ENCODE assay signal across 10 cellular contexts in the genomic region with DNA sequence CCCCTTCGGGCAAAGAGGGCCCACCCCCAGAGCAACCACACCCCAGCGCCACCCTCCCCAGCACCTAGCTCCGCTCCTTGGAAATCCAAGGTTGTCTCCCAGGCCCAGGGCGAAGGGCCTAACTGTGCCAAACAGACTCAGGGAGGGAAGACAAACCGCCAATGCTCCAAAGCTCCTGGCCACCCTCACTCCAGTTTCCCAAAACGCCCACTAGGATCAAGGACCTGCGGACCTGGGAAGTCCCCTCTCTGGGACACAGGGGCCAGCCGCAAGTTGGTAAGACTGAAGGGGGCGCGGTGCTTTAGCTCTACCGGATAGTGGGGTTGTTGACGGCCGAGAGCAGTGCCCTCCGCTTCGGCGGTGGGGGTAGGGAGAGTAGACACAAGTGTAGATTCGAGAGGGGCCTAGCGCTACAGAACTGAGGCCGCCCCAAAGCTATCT. TPM values are rescaled to one million over a fixed set of nuclear protein-coding genes. Genes with fewer than 3 reads are reported as not detected.
DNase-seq lines count a peak whose midpoint lies in the region; ATAC-seq, FAIRE-seq and TF ChIP-seq lines count a peak whose summit lies in the region.
"Had no signal": no experiment of that assay in that cellular context is flagged by ENCODE, and none has a peak within 500 bp of the region (broad histone marks: within the 10 kb centered on the region; RNA-seq: fewer than 3 reads in every experiment).

No MANE protein-coding gene starts in this region.

- no peaks in the 10 kb centered on the region for H3K79me2 ChIP-seq in HepG2 (ENCODE audit: insufficient read depth, low read length)

- in situ Hi-C loops in HepG2 (cut with HindIII; ENCODE audit: extremely low pct_ligation_motif_present, low pct_unique_long_range_greater_than_20kb): no loop called here

- no TSS peak for BruUV-seq in HepG2 (replicated peaks; lab: Mats Ljungman, UMichigan)

- TF ChIP-seq POLR2A in HepG2 (IDR thresholded peaks at IDR 0.05; ENCODE audit: insufficient read depth in 1 of 2, low read depth in 2 of 2, low read length in 2 of 2) (no peak), vagina (IDR thresholded peaks at IDR 0.05) (no peak)

- ATAC-seq in HepG2 (no peak), GM21423 (IDR thresholded peaks at IDR 0.05; ENCODE audit: unreplicated experiment) (no peak)

- CTCF ChIA-PET in HepG2 (lab: Yijun Ruan, JAX; ENCODE audit: low intra/inter-chr PET ratio, low total read pairs): no interaction called here

- no peaks in the 10 kb centered on the region for H3K27me3 ChIP-seq in liver (ENCODE audit: control insufficient read depth in 4 of 4, insufficient read depth in 4 of 4, low read length in 3 of 4)
- H3K27me3 ChIP-seq in HepG2 (ENCODE audit: control insufficient read depth in 1 of 2, insufficient read depth in 2 of 2, low read length in 2 of 2): peaks cover 1 to 11% of the 10 kb centered on the region in 2 experiments; a peak in 1 of 5 replicates
- no peaks in the 10 kb centered on the region for H3K27me3 ChIP-seq in effector memory CD4-positive, alpha-beta T cell (replicated peaks; ENCODE audit: control insufficient read depth, insufficient read depth, low read length, poor library complexity, severe bottlenecking)
- no peaks in the 10 kb centered on the region for H3K27me3 ChIP-seq in vagina

- peak overlapping the region; percentile 59 to 83 (median 65) for H3K4me3 ChIP-seq in liver (ENCODE audit: low read depth in 1 of 3, low read length in 3 of 3)
- no peak overlapping the region for H3K4me3 ChIP-seq in HepG2 (replicated peaks in 1 of 3; ENCODE audit: insufficient read depth in 1 of 3, low read depth in 2 of 3, low read length in 3 of 3)
- peak overlapping the region; percentile 48 for H3K4me3 ChIP-seq in effector memory CD4-positive, alpha-beta T cell (ENCODE audit: insufficient read depth, low read depth, low read length, poor library complexity, severe bottlenecking)
- H3K4me3 ChIP-seq in mesodermal cell (ENCODE audit: extremely low read depth, insufficient read depth, low read length, poor library complexity, severe bottlenecking): peak overlapping the region; percentile 16
- H3K4me3 ChIP-seq in vagina: peak overlapping the region; percentile 26 to 53

- H3K36me3 ChIP-seq in liver (ENCODE audit: control insufficient read depth in 4 of 4, insufficient read depth in 3 of 4, low read depth in 1 of 4, low read length in 3 of 4) (no peaks in the 10 kb centered on the region), HepG2 (replicated peaks in 1 of 2; ENCODE audit: control insufficient read depth in 1 of 2, insufficient read depth in 2 of 2, low read length in 2 of 2) (no peaks in the 10 kb centered on the region), mesodermal cell (ENCODE audit: control insufficient read depth, insufficient read depth, low read length) (no peaks in the 10 kb centered on the region), vagina (no peaks in the 10 kb centered on the region)
- H3K36me3 ChIP-seq in effector memory CD4-positive, alpha-beta T cell (ENCODE audit: control insufficient read depth, insufficient read depth, low read length): no peaks in the 10 kb centered on the region

- DNase-seq in HepG2 (ENCODE audit: low spot score) (no peak), vagina (ENCODE audit: extremely low spot score in 2 of 2) (no peak), D341Med (ENCODE audit: low spot score) (no peak)
- DNase-seq in effector memory CD4-positive, alpha-beta T cell: no peak
- DNase-seq in central memory CD4-positive, alpha-beta T cell: no peak
- DNase-seq: DND-41 had no signal

- POLR2A ChIA-PET in HepG2 (lab: Yijun Ruan, JAX): no interaction called here

- H3K9ac ChIP-seq in liver (ENCODE audit: low read depth in 1 of 2, low read length in 2 of 2) (peak overlapping the region in 1 of 2 donors; percentile 8), HepG2 (ENCODE audit: insufficient read depth, low read depth, low read length) (no peak overlapping the region)

- WGBS in liver: 37% methylated on average over 19 of the region's 19 CpGs
- WGBS in HepG2 (ENCODE audit: low lambda C conversion rate): 67% methylated on average over 18 of the region's 19 CpGs
- 91 to 92% methylated on average over 11 to 14 of the region's 19 CpGs for WGBS in mesodermal cell (ENCODE audit: insufficient coverage in 2 of 2), 2 experiments

- H2AFZ ChIP-seq in HepG2 (ENCODE audit: low read length): no peak overlapping the region

- H3K9me3 ChIP-seq in liver (ENCODE audit: control insufficient read depth in 4 of 4, low read length in 3 of 4): no peaks in the 10 kb centered on the region
- no peaks in the 10 kb centered on the region for H3K9me3 ChIP-seq in HepG2 (ENCODE audit: low read length)
- H3K9me3 ChIP-seq in effector memory CD4-positive, alpha-beta T cell (ENCODE audit: control insufficient read depth, low read length): no peaks in the 10 kb centered on the region
- no peaks in the 10 kb centered on the region for H3K9me3 ChIP-seq in mesodermal cell (ENCODE audit: control insufficient read depth, low read length)
- no peaks in the 10 kb centered on the region for H3K9me3 ChIP-seq in vagina

- TF ChIP-seq CTCF in liver (IDR thresholded peaks at IDR 0.05; ENCODE audit: low read depth, low read length, missing input control) (no peak), HepG2 (CRISPR knock-in tag; IDR thresholded peaks at IDR 0.05) (no peak), vagina (IDR thresholded peaks at IDR 0.05) (no peak)

- no peak overlapping the region for H3K4me2 ChIP-seq in HepG2 (ENCODE audit: low read depth, low read length)

- TF ChIP-seq EP300 in HepG2 (IDR thresholded peaks at IDR 0.05; ENCODE audit: low read depth in 2 of 2, low read length in 2 of 2): no peak
- no peak for TF ChIP-seq EP300 in HepG2 (CRISPR knock-in tag; IDR thresholded peaks at IDR 0.05; ENCODE audit: borderline replicate concordance)

- H4K20me1 ChIP-seq in HepG2 (ENCODE audit: insufficient read depth, low read length): no peaks in the 10 kb centered on the region

- no peak for TF ChIP-seq RAD21 in liver (IDR thresholded peaks at IDR 0.05)
- no peak for TF ChIP-seq RAD21 in HepG2 (CRISPR knock-in tag; IDR thresholded peaks at IDR 0.05)

- H3K4me1 ChIP-seq in liver (ENCODE audit: control insufficient read depth in 4 of 4, insufficient read depth in 4 of 4, low read length in 3 of 4) (peaks cover 1 to 44% (median 25%) of the 10 kb centered on the region in 4 donors), HepG2 (ENCODE audit: insufficient read depth, low read length) (no peaks in the 10 kb centered on the region), mesodermal cell (ENCODE audit: control insufficient read depth, insufficient read depth, low read length, poor library complexity, severe bottlenecking) (peaks cover 6% of the 10 kb centered on the region), vagina (peaks cover 30% of the 10 kb centered on the region)
- peaks cover 11% of the 10 kb centered on the region for H3K4me1 ChIP-seq in effector memory CD4-positive, alpha-beta T cell (ENCODE audit: control insufficient read depth, insufficient read depth, low read length, poor library complexity, severe bottlenecking)

- FAIRE-seq in HepG2 (lab: Jason Lieb, UNC): no peak

- H3K27ac ChIP-seq in liver (ENCODE audit: low read depth in 1 of 2, low read length in 2 of 2): peak overlapping the region; percentile 52 to 78
- no peak overlapping the region for H3K27ac ChIP-seq in HepG2 (ENCODE audit: extremely low read length, insufficient read depth, low read length)
- no peak overlapping the region for H3K27ac ChIP-seq in effector memory CD4-positive, alpha-beta T cell (ENCODE audit: insufficient read depth, low read length, poor library complexity, severe bottlenecking)
- H3K27ac ChIP-seq in mesodermal cell (ENCODE audit: low read depth, low read length, severe bottlenecking): no peak overlapping the region
- peak overlapping the region; percentile 75 for H3K27ac ChIP-seq in vagina

- intact Hi-C loops in HepG2 (cut with micrococcal nuclease; ENCODE audit: unreplicated experiment): no loop called here
- intact Hi-C loops in vagina (cut with DNase I): no loop called here

RNA-seq across cellular contexts. Expression of a gene that starts 0.6 kb away (rescaled TPM):
- 10 to 100 TPM in 1 of 2 donors, under 1 TPM in 1; 0.51 to 29.3 TPM for total RNA-seq in liver
- polyA plus RNA-seq in liver: 10 to 100 TPM; 11.0 to 17.5 TPM
- total RNA-seq in HepG2 (2016; rRNA removed; fragmentation: Illumina TruSeq; extraction: Trizol): 0.02 TPM in 1 of 2 replicates, not detected in the other
- total RNA-seq in HepG2 (2016; cell fraction: cytosol; rRNA removed; fragmentation: Illumina TruSeq; extraction: Trizol; ENCODE audit: low read depth): not detected in 2 replicates
- not detected in 2 replicates for total RNA-seq in HepG2 (2016; cell fraction: insoluble cytoplasmic fraction; rRNA removed; fragmentation: Illumina TruSeq; extraction: Trizol)
- not detected in 2 replicates for total RNA-seq in HepG2 (2016; cell fraction: membrane; rRNA removed; fragmentation: Illumina TruSeq; extraction: Trizol)
- total RNA-seq in HepG2 (2016; cell fraction: nucleus; rRNA removed; fragmentation: Illumina TruSeq; extraction: Trizol): not detected in 2 replicates
- 0.05 TPM in 1 of 2 replicates, not detected in the other for polyA plus RNA-seq in HepG2 (2011; rRNA removed)
- polyA plus RNA-seq in HepG2 (2011; cell fraction: cytosol; rRNA removed): 0.01 and 0.05 TPM in 2 replicates
- not detected in 2 replicates for polyA plus RNA-seq in HepG2 (2011; cell fraction: nucleus; rRNA removed)
- polyA plus RNA-seq in HepG2 (2012): not detected in 2 replicates
- polyA plus RNA-seq in HepG2 (2016; cell fraction: cytosol; fragmentation: Illumina TruSeq; extraction: Trizol; ENCODE audit: low read depth): not detected in 2 replicates
- not detected in 2 replicates for polyA plus RNA-seq in HepG2 (2016; cell fraction: insoluble cytoplasmic fraction; fragmentation: Illumina TruSeq; extraction: Trizol; ENCODE audit: low read depth)
- not detected in 2 replicates for polyA plus RNA-seq in HepG2 (2016; cell fraction: membrane; fragmentation: Illumina TruSeq; extraction: Trizol; ENCODE audit: low read depth)
- polyA plus RNA-seq in HepG2 (2016; cell fraction: nucleus; fragmentation: Illumina TruSeq; extraction: Trizol; ENCODE audit: insufficient read depth, low read depth): not detected in 2 replicates
- 0.70 TPM in 1 of 2 replicates, not detected in the other for polyA minus RNA-seq in HepG2 (2011; rRNA and poly(A)+ RNA removed; ENCODE audit: low replicate concordance)
- not detected in 2 replicates for polyA minus RNA-seq in HepG2 (2011; cell fraction: cytosol; rRNA and poly(A)+ RNA removed)
- polyA minus RNA-seq in HepG2 (2011; cell fraction: nucleus; rRNA and poly(A)+ RNA removed): not detected in 2 replicates
- polyA plus RNA-seq in mesodermal cell (2013, experiment 1 of 2): 1.3 TPM
- 0.86 TPM for polyA plus RNA-seq in mesodermal cell (2013, experiment 2 of 2)
- 83.5 TPM for total RNA-seq in vagina

RNA-seq across cellular contexts. Expression of a gene that starts 21.0 kb away (rescaled TPM):
- 1 to 10 TPM; 1.2 to 1.8 TPM for total RNA-seq in liver
- under 1 TPM; 0.82 to 0.95 TPM for polyA plus RNA-seq in liver
- 0.71 and 0.98 TPM in 2 replicates for total RNA-seq in HepG2 (2016; rRNA removed; fragmentation: Illumina TruSeq; extraction: Trizol)
- 0.26 and 0.30 TPM in 2 replicates for total RNA-seq in HepG2 (2016; cell fraction: cytosol; rRNA removed; fragmentation: Illumina TruSeq; extraction: Trizol; ENCODE audit: low read depth)
- total RNA-seq in HepG2 (2016; cell fraction: insoluble cytoplasmic fraction; rRNA removed; fragmentation: Illumina TruSeq; extraction: Trizol): 1.0 and 1.1 TPM in 2 replicates
- total RNA-seq in HepG2 (2016; cell fraction: membrane; rRNA removed; fragmentation: Illumina TruSeq; extraction: Trizol): 0.38 and 0.71 TPM in 2 replicates
- 0.72 and 0.81 TPM in 2 replicates for total RNA-seq in HepG2 (2016; cell fraction: nucleus; rRNA removed; fragmentation: Illumina TruSeq; extraction: Trizol)
- 0.33 and 0.40 TPM in 2 replicates for polyA plus RNA-seq in HepG2 (2011; rRNA removed)
- 0.27 and 0.40 TPM in 2 replicates for polyA plus RNA-seq in HepG2 (2011; cell fraction: cytosol; rRNA removed)
- polyA plus RNA-seq in HepG2 (2011; cell fraction: nucleus; rRNA removed): 0.27 and 0.28 TPM in 2 replicates
- polyA plus RNA-seq in HepG2 (2012): 0.37 and 0.51 TPM in 2 replicates
- polyA plus RNA-seq in HepG2 (2016; cell fraction: cytosol; fragmentation: Illumina TruSeq; extraction: Trizol; ENCODE audit: low read depth): 0.05 and 0.06 TPM in 2 replicates
- polyA plus RNA-seq in HepG2 (2016; cell fraction: insoluble cytoplasmic fraction; fragmentation: Illumina TruSeq; extraction: Trizol; ENCODE audit: low read depth): 0.51 and 0.69 TPM in 2 replicates
- 0.10 and 0.13 TPM in 2 replicates for polyA plus RNA-seq in HepG2 (2016; cell fraction: membrane; fragmentation: Illumina TruSeq; extraction: Trizol; ENCODE audit: low read depth)
- polyA plus RNA-seq in HepG2 (2016; cell fraction: nucleus; fragmentation: Illumina TruSeq; extraction: Trizol; ENCODE audit: insufficient read depth, low read depth): 0.37 and 0.45 TPM in 2 replicates
- polyA minus RNA-seq in HepG2 (2011; rRNA and poly(A)+ RNA removed; ENCODE audit: low replicate concordance): 0.56 and 3.8 TPM in 2 replicates
- polyA minus RNA-seq in HepG2 (2011; cell fraction: cytosol; rRNA and poly(A)+ RNA removed): 0.40 and 0.62 TPM in 2 replicates
- 1.4 and 1.6 TPM in 2 replicates for polyA minus RNA-seq in HepG2 (2011; cell fraction: nucleus; rRNA and poly(A)+ RNA removed)
- polyA plus RNA-seq in mesodermal cell (2013, experiment 1 of 2): 3.5 TPM
- 2.8 TPM for polyA plus RNA-seq in mesodermal cell (2013, experiment 2 of 2)
- total RNA-seq in vagina: 2.0 TPM

RNA-seq across cellular contexts. Expression of a gene that starts 22.4 kb away (rescaled TPM):
- total RNA-seq in liver: 1 to 10 TPM; 2.4 to 7.7 TPM
- 1 to 10 TPM; 2.8 to 3.3 TPM for polyA plus RNA-seq in liver
- 5.7 and 6.6 TPM in 2 replicates for total RNA-seq in HepG2 (2016; rRNA removed; fragmentation: Illumina TruSeq; extraction: Trizol)
- total RNA-seq in HepG2 (2016; cell fraction: cytosol; rRNA removed; fragmentation: Illumina TruSeq; extraction: Trizol; ENCODE audit: low read depth): 0.53 and 0.81 TPM in 2 replicates
- total RNA-seq in HepG2 (2016; cell fraction: insoluble cytoplasmic fraction; rRNA removed; fragmentation: Illumina TruSeq; extraction: Trizol): 5.6 and 6.7 TPM in 2 replicates
- 1.3 and 1.5 TPM in 2 replicates for total RNA-seq in HepG2 (2016; cell fraction: membrane; rRNA removed; fragmentation: Illumina TruSeq; extraction: Trizol)
- 8.4 and 8.5 TPM in 2 replicates for total RNA-seq in HepG2 (2016; cell fraction: nucleus; rRNA removed; fragmentation: Illumina TruSeq; extraction: Trizol)
- polyA plus RNA-seq in HepG2 (2011; rRNA removed): 4.4 and 4.8 TPM in 2 replicates
- polyA plus RNA-seq in HepG2 (2011; cell fraction: cytosol; rRNA removed): 2.2 and 3.6 TPM in 2 replicates
- 4.4 and 4.6 TPM in 2 replicates for polyA plus RNA-seq in HepG2 (2011; cell fraction: nucleus; rRNA removed)
- 3.8 and 4.2 TPM in 2 replicates for polyA plus RNA-seq in HepG2 (2012)
- polyA plus RNA-seq in HepG2 (2016; cell fraction: cytosol; fragmentation: Illumina TruSeq; extraction: Trizol; ENCODE audit: low read depth): 0.15 and 0.20 TPM in 2 replicates
- 5.4 and 5.9 TPM in 2 replicates for polyA plus RNA-seq in HepG2 (2016; cell fraction: insoluble cytoplasmic fraction; fragmentation: Illumina TruSeq; extraction: Trizol; ENCODE audit: low read depth)
- 0.49 and 0.59 TPM in 2 replicates for polyA plus RNA-seq in HepG2 (2016; cell fraction: membrane; fragmentation: Illumina TruSeq; extraction: Trizol; ENCODE audit: low read depth)
- polyA plus RNA-seq in HepG2 (2016; cell fraction: nucleus; fragmentation: Illumina TruSeq; extraction: Trizol; ENCODE audit: insufficient read depth, low read depth): 4.6 and 5.1 TPM in 2 replicates
- polyA minus RNA-seq in HepG2 (2011; rRNA and poly(A)+ RNA removed; ENCODE audit: low replicate concordance): 7.4 and 25.4 TPM in 2 replicates
- 2.7 and 4.1 TPM in 2 replicates for polyA minus RNA-seq in HepG2 (2011; cell fraction: cytosol; rRNA and poly(A)+ RNA removed)
- 24.7 and 28.3 TPM in 2 replicates for polyA minus RNA-seq in HepG2 (2011; cell fraction: nucleus; rRNA and poly(A)+ RNA removed)
- polyA plus RNA-seq in mesodermal cell (2013, experiment 1 of 2): 5.8 TPM
- polyA plus RNA-seq in mesodermal cell (2013, experiment 2 of 2): 5.3 TPM
- 5.9 TPM for total RNA-seq in vagina

RNA-seq across cellular contexts. Expression of a gene that starts 49.5 kb away (rescaled TPM):
- total RNA-seq in liver: 1 to 10 TPM; 2.4 to 3.4 TPM
- 1 to 10 TPM in 1 of 2 donors, under 1 TPM in 1; 0.87 to 2.0 TPM for polyA plus RNA-seq in liver
- not detected in 2 replicates for total RNA-seq in HepG2 (2016; rRNA removed; fragmentation: Illumina TruSeq; extraction: Trizol)
- total RNA-seq in HepG2 (2016; cell fraction: cytosol; rRNA removed; fragmentation: Illumina TruSeq; extraction: Trizol; ENCODE audit: low read depth): not detected in 2 replicates
- total RNA-seq in HepG2 (2016; cell fraction: insoluble cytoplasmic fraction; rRNA removed; fragmentation: Illumina TruSeq; extraction: Trizol): not detected in 2 replicates
- not detected in 2 replicates for total RNA-seq in HepG2 (2016; cell fraction: membrane; rRNA removed; fragmentation: Illumina TruSeq; extraction: Trizol)
- total RNA-seq in HepG2 (2016; cell fraction: nucleus; rRNA removed; fragmentation: Illumina TruSeq; extraction: Trizol): not detected in 2 replicates
- polyA plus RNA-seq in HepG2 (2011; rRNA removed): not detected in 2 replicates
- polyA plus RNA-seq in HepG2 (2011; cell fraction: cytosol; rRNA removed): not detected in 2 replicates
- polyA plus RNA-seq in HepG2 (2011; cell fraction: nucleus; rRNA removed): 0.12 TPM in 1 of 2 replicates, not detected in the other
- polyA plus RNA-seq in HepG2 (2012): 0.07 TPM in 1 of 2 replicates, not detected in the other
- not detected in 2 replicates for polyA plus RNA-seq in HepG2 (2016; cell fraction: cytosol; fragmentation: Illumina TruSeq; extraction: Trizol; ENCODE audit: low read depth)
- not detected in 2 replicates for polyA plus RNA-seq in HepG2 (2016; cell fraction: insoluble cytoplasmic fraction; fragmentation: Illumina TruSeq; extraction: Trizol; ENCODE audit: low read depth)
- polyA plus RNA-seq in HepG2 (2016; cell fraction: membrane; fragmentation: Illumina TruSeq; extraction: Trizol; ENCODE audit: low read depth): not detected in 2 replicates
- polyA plus RNA-seq in HepG2 (2016; cell fraction: nucleus; fragmentation: Illumina TruSeq; extraction: Trizol; ENCODE audit: insufficient read depth, low read depth): not detected in 2 replicates
- polyA minus RNA-seq in HepG2 (2011; rRNA and poly(A)+ RNA removed; ENCODE audit: low replicate concordance): not detected in 2 replicates
- polyA minus RNA-seq in HepG2 (2011; cell fraction: cytosol; rRNA and poly(A)+ RNA removed): not detected in 2 replicates
- polyA minus RNA-seq in HepG2 (2011; cell fraction: nucleus; rRNA and poly(A)+ RNA removed): not detected in 2 replicates
- 2.6 TPM for polyA plus RNA-seq in mesodermal cell (2013, experiment 1 of 2)
- 2.3 TPM for polyA plus RNA-seq in mesodermal cell (2013, experiment 2 of 2)
- total RNA-seq in vagina: 7.1 TPM
- total RNA-seq: dermis microvascular lymphatic vessel endothelial cell had no signal

Comparison
In these comparisons a context has a peak if more than half of its experiments do, and no peak if none do; other contexts are left out.
1. H3K27ac ChIP-seq: peak in liver (2 of 2) and vagina (single experiment); none in HepG2 (single experiment), effector memory CD4-positive, alpha-beta T cell (single experiment) and mesodermal cell (single experiment).
2. H3K4me3 ChIP-seq: peak in liver (3 of 3), effector memory CD4-positive, alpha-beta T cell (single experiment), mesodermal cell (single experiment) and vagina (2 of 2); none in HepG2 (0 of 3).